ENCODE assay signal across 8 cellular contexts in the genomic region with DNA sequence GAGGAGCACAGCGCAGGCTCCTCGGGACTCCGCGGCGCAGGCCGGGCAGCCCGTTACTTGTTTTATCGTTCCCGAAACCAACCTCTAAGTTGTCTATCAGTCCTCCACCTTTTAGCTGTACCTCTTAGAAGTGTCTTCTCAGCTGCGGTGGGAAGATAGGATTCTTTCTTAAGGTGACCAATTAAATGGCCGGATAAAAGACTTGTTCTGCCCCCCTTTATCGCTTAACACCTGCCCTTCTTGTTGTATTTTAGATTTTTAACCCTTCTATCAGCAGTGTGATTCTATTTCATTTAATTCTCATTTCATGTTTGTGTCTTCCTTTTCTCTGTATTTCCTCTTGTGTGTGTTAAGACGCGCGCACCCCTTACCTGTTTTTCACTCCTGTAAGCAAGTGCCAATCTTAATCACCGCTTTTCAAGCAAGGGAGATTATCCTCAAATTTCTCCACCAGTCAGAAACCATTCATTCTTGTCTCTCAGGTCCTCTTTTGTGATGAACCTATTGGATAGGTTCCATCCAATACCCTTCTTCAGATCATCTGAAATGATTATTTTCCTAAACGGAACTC. TPM values are rescaled to one million over a fixed set of nuclear protein-coding genes. Genes with fewer than 3 reads are reported as not detected.
DNase-seq lines count a peak whose midpoint lies in the region; ATAC-seq and TF ChIP-seq lines count a peak whose summit lies in the region.

No MANE protein-coding gene starts in this region.

- H3K27ac Mint-ChIP-seq in Caco-2 (ENCODE audit: unreplicated experiment) (peak overlapping the region; percentile 58), immature natural killer cell (peak overlapping the region; percentile 88 to 97 (median 92))

- H3K36me3 Mint-ChIP-seq in Caco-2 (ENCODE audit: insufficient read depth, unreplicated experiment) (peaks cover 10% of the 10 kb centered on the region), immature natural killer cell (peaks cover 0 to 18% (median 10%) of the 10 kb centered on the region in 3 donors)

- DNase-seq in Caco-2 (no peak), immature natural killer cell (no peak), superior temporal gyrus (ENCODE audit: extremely low spot score) (peak; percentile 63), T-helper 9 cell (no peak), hepatic stellate cell (ENCODE audit: low spot score) (no peak)
- peak; percentile 16 for DNase-seq in activated naive CD4-positive, alpha-beta T cell treated with anti-CD3 and anti-CD28 coated beads, Interleukin-2, amount 50 U/mL, for 16 hours

- intact Hi-C loops in Caco-2 (cut with micrococcal nuclease; ENCODE audit: unreplicated experiment), result loop anchor here (5.0 kb wide), 1 partner anchor 250 kb away; a partner anchor contains a TSS

- H3K4me1 ChIP-seq in Caco-2, result peaks cover 15% of the 10 kb centered on the region; the same call in 1 of the 2 replicates

- TF ChIP-seq CTCF in Caco-2 (IDR thresholded peaks at IDR 0.05; ENCODE audit: insufficient read depth in 1 of 2, low read depth in 1 of 2, low read length in 1 of 2, severe bottlenecking in 1 of 2, unreplicated experiment in 1 of 2), result no peak

- CTCF ChIA-PET in Caco-2 (lab: Charles Lee), result no interaction called here

- no peaks in the 10 kb centered on the region for H3K9me3 ChIP-seq in Caco-2

- H3K4me1 Mint-ChIP-seq in Caco-2 (ENCODE audit: low read depth, unreplicated experiment) (peaks cover 6% of the 10 kb centered on the region), immature natural killer cell (peaks cover 31 to 47% of the 10 kb centered on the region in 2 donors)

- H3K27me3 ChIP-seq in Caco-2 (replicated peaks; ENCODE audit: control insufficient read depth, insufficient read depth, low read length), result no peaks in the 10 kb centered on the region

- H3K4me3 Mint-ChIP-seq in Caco-2 (ENCODE audit: unreplicated experiment) (peak overlapping the region; percentile 77), immature natural killer cell (peak overlapping the region; percentile 82 to 98 (median 90))

- H3K9me3 Mint-ChIP-seq in Caco-2 (ENCODE audit: unreplicated experiment) (no peaks in the 10 kb centered on the region), immature natural killer cell (no peaks in the 10 kb centered on the region)

- BruUV-seq in Caco-2 (replicated peaks; lab: Mats Ljungman, UMichigan), result TSS peak; percentile 50

- POLR2A ChIA-PET in Caco-2 (lab: Charles Lee), result no interaction called here

- ATAC-seq in GM19351 (IDR thresholded peaks at IDR 0.05; ENCODE audit: unreplicated experiment) (peak; percentile 46), HG03565 (IDR thresholded peaks at IDR 0.05; ENCODE audit: unreplicated experiment) (peak; percentile 36)

- H3K36me3 ChIP-seq in Caco-2 (ENCODE audit: control insufficient read depth, insufficient read depth, low read length), result no peaks in the 10 kb centered on the region

- H3K27me3 Mint-ChIP-seq in Caco-2 (ENCODE audit: insufficient read depth, unreplicated experiment) (no peaks in the 10 kb centered on the region), immature natural killer cell (ENCODE audit: low read depth in 3 of 3) (peaks cover 2 to 9% (median 2%) of the 10 kb centered on the region in 3 donors)

- H3K4me3 ChIP-seq in Caco-2 (ENCODE audit: low read depth, low read length), result peak overlapping the region; percentile 88

RNA-seq across cellular contexts. Expression of a gene that starts 0.3 kb away (rescaled TPM):
- 22.1 and 24.0 TPM in 2 replicates for total RNA-seq in Caco-2 (2022)
- polyA plus RNA-seq in immature natural killer cell, result 10 to 100 TPM in 1 of 3 donors, 1 to 10 TPM in 2; 8.9 to 15.7 (median 9.8) TPM

RNA-seq across cellular contexts. Expression of a gene that starts 22.8 kb away (rescaled TPM):
- total RNA-seq in Caco-2 (2022), result 17.4 and 19.7 TPM in 2 replicates
- 10 to 100 TPM; 31.0 to 37.1 (median 36.4) TPM for polyA plus RNA-seq in immature natural killer cell

RNA-seq across cellular contexts. Expression of a gene that starts 57.4 kb away (rescaled TPM):
- 1.7 TPM in 1 of 2 replicates, not detected in the other for total RNA-seq in Caco-2 (2022)
- 1 to 10 TPM in 2 of 3 donors, not detected in 1; 1.8 to 3.2 TPM for polyA plus RNA-seq in immature natural killer cell

Comparison
In these comparisons a context has a peak if more than half of its experiments do, and no peak if none do; other contexts are left out.
1. DNase-seq: peak in activated naive CD4-positive, alpha-beta T cell treated with anti-CD3 and anti-CD28 coated beads, Interleukin-2, amount 50 U/mL, for 16 hours (single experiment) and superior temporal gyrus (single experiment); none in Caco-2 (0 of 2), immature natural killer cell (0 of 3), T-helper 9 cell (single experiment) and hepatic stellate cell (single experiment).